In the genomic region with DNA sequence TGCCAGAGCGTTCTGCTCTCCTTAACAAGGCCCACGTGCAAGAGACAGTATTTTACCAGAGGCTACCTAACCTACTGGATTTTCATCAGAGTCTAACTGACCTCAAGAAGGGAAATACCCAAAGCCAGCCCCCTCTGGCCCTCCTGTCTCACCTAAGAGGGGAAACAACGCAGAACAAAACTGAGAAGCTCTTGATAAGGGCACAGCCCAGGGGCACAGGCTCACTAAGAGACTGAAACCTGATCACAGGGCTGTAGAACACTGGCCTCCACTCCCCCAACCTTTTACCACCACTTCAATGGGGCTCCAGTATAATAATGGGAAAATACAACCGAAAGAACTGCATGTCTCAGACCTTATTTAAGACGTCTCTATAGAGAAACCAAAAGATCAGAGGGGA, we compare ENCODE assay signal across 17 cellular contexts.
DNase-seq lines count a peak whose midpoint lies in the region; ATAC-seq and TF ChIP-seq lines count a peak whose summit lies in the region.
"Had no signal": no experiment of that assay in that cellular context is flagged by ENCODE, and none has a peak within 500 bp of the region (broad histone marks: within the 10 kb centered on the region; RNA-seq: fewer than 3 reads in every experiment).

No MANE protein-coding gene starts in this region.

- no peaks in the 10 kb centered on the region for H3K36me3 Mint-ChIP-seq in neural progenitor cell
- H3K36me3 Mint-ChIP-seq: T-cell had no signal

- no peaks in the 10 kb centered on the region for H3F3A ChIP-seq in neural progenitor cell (ENCODE audit: low read depth)

- no peak overlapping the region for H3K27ac Mint-ChIP-seq in neural progenitor cell
- H3K27ac Mint-ChIP-seq: H9, T-cell had no signal

- peaks cover 2% of the 10 kb centered on the region for H3K4me1 Mint-ChIP-seq in neural progenitor cell
- H3K4me1 Mint-ChIP-seq: T-cell had no signal

- H3K27ac ChIP-seq in neural progenitor cell (no peak overlapping the region), thyroid gland (no peak overlapping the region), heart left ventricle (no peak overlapping the region)
- H3K27ac ChIP-seq: esophagus squamous epithelium, testis had no signal

- intact Hi-C loops in thyroid gland (cut with DNase I) = no loop called here
- intact Hi-C loops in heart left ventricle (cut with DNase I) = no loop called here

- no peaks in the 10 kb centered on the region for H3K36me3 ChIP-seq in neural progenitor cell
- no peaks in the 10 kb centered on the region for H3K36me3 ChIP-seq in thyroid gland
- H3K36me3 ChIP-seq in heart left ventricle = no peaks in the 10 kb centered on the region
- H3K36me3 ChIP-seq: esophagus squamous epithelium had no signal

- DNase-seq in GM20000 (ENCODE audit: low spot score) (peak; percentile 39), neural progenitor cell (ENCODE audit: low spot score) (peak; percentile 10), thyroid gland (no peak), heart left ventricle (no peak)
- DNase-seq: activated naive CD4-positive, alpha-beta T cell; AML-193; central memory CD4-positive, alpha-beta T cell; esophagus squamous epithelium; H9; NCI-H446 treated with DMSO at 0.1 percent for 48 hours; nucleus accumbens; Right ventricle myocardium superior; T-cell; testis had no signal

- peak; percentile 74 for ATAC-seq in GM18517 (IDR thresholded peaks at IDR 0.05; ENCODE audit: unreplicated experiment)
- ATAC-seq in HG03025 (IDR thresholded peaks at IDR 0.05; ENCODE audit: low FRiP score, unreplicated experiment) = peak; percentile 77
- ATAC-seq in heart left ventricle = no peak
- ATAC-seq in activated CD4-positive, CD25-positive, alpha-beta regulatory T cell treated with anti-CD3 and anti-CD28 coated beads, Interleukin-2, amount 50 U/mL, for 24 hours = no peak
- ATAC-seq: T-cell had no signal

- no peak overlapping the region for H3K4me3 Mint-ChIP-seq in neural progenitor cell
- H3K4me3 Mint-ChIP-seq: H9, T-cell had no signal

- H3K79me2 ChIP-seq in neural progenitor cell (ENCODE audit: low read depth) = no peaks in the 10 kb centered on the region

- H3K9me3 Mint-ChIP-seq in neural progenitor cell = peaks cover 11% of the 10 kb centered on the region

- no peaks in the 10 kb centered on the region for H4K20me1 ChIP-seq in neural progenitor cell (ENCODE audit: low read depth)

- H3K9ac ChIP-seq in neural progenitor cell = no peak overlapping the region

- no peak for TF ChIP-seq POLR2A in thyroid gland (IDR thresholded peaks at IDR 0.05)
- TF ChIP-seq POLR2A in heart left ventricle (IDR thresholded peaks at IDR 0.05) = no peak

- H3K9me3 ChIP-seq in neural progenitor cell (ENCODE audit: low read depth) = no peaks in the 10 kb centered on the region
- no peaks in the 10 kb centered on the region for H3K9me3 ChIP-seq in thyroid gland
- peaks cover 0 to 8% (median 0%) of the 10 kb centered on the region in 12 donors for H3K9me3 ChIP-seq in heart left ventricle
- H3K9me3 ChIP-seq: esophagus squamous epithelium, testis had no signal

- H3K4me1 ChIP-seq in neural progenitor cell (peaks cover 7% of the 10 kb centered on the region), thyroid gland (no peaks in the 10 kb centered on the region), heart left ventricle (no peaks in the 10 kb centered on the region)
- H3K4me1 ChIP-seq: esophagus squamous epithelium, testis had no signal

- 71 to 73% methylated on average over 5 of the region's 5 CpGs for WGBS in thyroid gland, 2 donors
- whole genome bisulfite sequencing in heart left ventricle, 4 donors = 65 to 73% (median 65%) methylated on average over 5 of the region's 5 CpGs

- H3K27me3 ChIP-seq in neural progenitor cell = no peaks in the 10 kb centered on the region
- H3K27me3 ChIP-seq in thyroid gland = no peaks in the 10 kb centered on the region
- H3K27me3 ChIP-seq in heart left ventricle = no peaks in the 10 kb centered on the region
- H3K27me3 ChIP-seq: esophagus squamous epithelium, testis had no signal

- H3K4me3 ChIP-seq in neural progenitor cell = no peak overlapping the region
- H3K4me3 ChIP-seq in thyroid gland (replicated peaks in 1 of 3) = no peak overlapping the region
- no peak overlapping the region for H3K4me3 ChIP-seq in heart left ventricle
- H3K4me3 ChIP-seq: esophagus squamous epithelium, testis had no signal

- no peak overlapping the region for H3K4me2 ChIP-seq in neural progenitor cell

- TF ChIP-seq CTCF in GM20000 (IDR thresholded peaks at IDR 0.05; ENCODE audit: extremely low read depth, missing control alignments) (no peak), neural progenitor cell (IDR thresholded peaks at IDR 0.05) (no peak), thyroid gland (IDR thresholded peaks at IDR 0.05) (no peak), heart left ventricle (IDR thresholded peaks at IDR 0.05) (no peak)

- no peaks in the 10 kb centered on the region for H3K27me3 Mint-ChIP-seq in neural progenitor cell (ENCODE audit: insufficient read depth, low read depth)
- H3K27me3 Mint-ChIP-seq: T-cell had no signal

- no peak overlapping the region for H2AFZ ChIP-seq in neural progenitor cell (replicated peaks)

Comparison
In these comparisons a context has a peak if more than half of its experiments do, and no peak if none do; other contexts are left out.
1. ATAC-seq: peak in GM18517 (single experiment) and HG03025 (single experiment); none in heart left ventricle (0 of 4) and activated CD4-positive, CD25-positive, alpha-beta regulatory T cell treated with anti-CD3 and anti-CD28 coated beads, Interleukin-2, amount 50 U/mL, for 24 hours (0 of 2).
2. DNase-seq: peak in GM20000 (single experiment) and neural progenitor cell (single experiment); none in thyroid gland (0 of 2) and heart left ventricle (0 of 5).